ENCODE assay signal across 8 cellular contexts in the genomic region with DNA sequence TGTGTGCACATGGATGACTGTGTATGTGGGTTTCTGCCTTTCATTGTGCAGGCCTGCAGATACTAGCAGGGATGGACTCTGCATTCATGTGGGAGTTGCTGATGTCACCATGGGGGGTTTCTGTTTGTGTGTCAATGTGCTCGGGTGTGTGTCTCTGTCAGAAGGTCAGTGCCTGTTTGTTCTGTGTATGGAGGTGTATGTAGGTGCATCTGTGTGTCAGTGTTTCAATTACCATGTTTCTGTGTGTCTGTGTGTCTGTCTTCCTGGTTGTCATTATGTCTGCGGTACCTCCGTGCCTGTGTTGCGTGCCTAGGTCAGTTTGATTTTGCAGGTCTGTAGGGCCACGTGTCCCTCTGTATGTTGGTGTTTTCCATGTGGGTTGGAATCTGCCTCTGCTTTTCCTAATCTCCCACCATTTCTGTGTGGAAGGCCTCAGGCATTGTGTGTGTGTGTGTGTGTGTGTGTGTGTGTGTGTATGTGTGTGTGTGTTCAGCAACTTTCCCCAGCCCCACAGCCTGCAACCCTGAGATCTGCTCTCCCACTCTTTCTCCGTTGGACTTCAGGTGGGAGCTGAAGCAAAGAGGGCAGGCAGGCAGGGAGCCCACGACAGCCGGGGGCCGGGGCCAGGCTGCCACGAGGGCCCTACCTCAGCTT. TPM values are rescaled to one million over a fixed set of nuclear protein-coding genes. Genes with fewer than 3 reads are reported as not detected.
DNase-seq lines count a peak whose midpoint lies in the region; ATAC-seq and TF ChIP-seq lines count a peak whose summit lies in the region.

No MANE protein-coding gene starts in this region.

- H3K36me3 ChIP-seq in left ventricle myocardium inferior (no peaks in the 10 kb centered on the region), transverse colon (no peaks in the 10 kb centered on the region)

- no peak for TF ChIP-seq EP300 in transverse colon (IDR thresholded peaks at IDR 0.05; ENCODE audit: low read depth)

- no peak for ATAC-seq in Right ventricle myocardium superior (ENCODE audit: poor library complexity)
- ATAC-seq in HG02981 (IDR thresholded peaks at IDR 0.05; ENCODE audit: unreplicated experiment) = no peak
- no peak for ATAC-seq in HG02938 (IDR thresholded peaks at IDR 0.05; ENCODE audit: unreplicated experiment)

- TF ChIP-seq POLR2A in transverse colon (IDR thresholded peaks at IDR 0.05) = no peak

- H3K4me1 ChIP-seq in left ventricle myocardium inferior = peaks cover 77% of the 10 kb centered on the region
- peaks cover 53 to 77% (median 65%) of the 10 kb centered on the region in 4 donors for H3K4me1 ChIP-seq in transverse colon

- H3K9me3 ChIP-seq in left ventricle myocardium inferior (replicated peaks) (no peaks in the 10 kb centered on the region), transverse colon (no peaks in the 10 kb centered on the region)

- no peaks in the 10 kb centered on the region for H3K27me3 ChIP-seq in left ventricle myocardium inferior (ENCODE audit: low read depth)
- H3K27me3 ChIP-seq in transverse colon = no peaks in the 10 kb centered on the region

- H3K4me3 ChIP-seq in left ventricle myocardium inferior (peak overlapping the region; percentile 67), transverse colon (peak overlapping the region in 1 of 4 donors; percentile 55)

- H3K27ac ChIP-seq in left ventricle myocardium inferior (replicated peaks) = peak overlapping the region; percentile 94
- peak overlapping the region; percentile 86 to 98 (median 90) for H3K27ac ChIP-seq in transverse colon

- TF ChIP-seq CTCF in left ventricle myocardium inferior (IDR thresholded peaks at IDR 0.05; ENCODE audit: borderline replicate concordance) (no peak), transverse colon (IDR thresholded peaks at IDR 0.05) (no peak)

- DNase-seq in left ventricle myocardium inferior (no peak), Right ventricle myocardium superior (no peak), left kidney (ENCODE audit: low read depth, low spot score) (peak; percentile 63), transverse colon (no peak), medulla oblongata (ENCODE audit: extremely low spot score) (no peak)
- DNase-seq in activated CD8-positive, alpha-beta memory T cell treated with anti-CD3 and anti-CD28 coated beads, Interleukin-2, amount 50 U/mL, for 48 hours = peak; percentile 63

- intact Hi-C loops in left ventricle myocardium inferior (cut with micrococcal nuclease) (no loop called here), Right ventricle myocardium superior (cut with DNase I) (no loop called here), transverse colon (cut with DNase I; ENCODE audit: low total_unique reads) (no loop called here)

- WGBS in transverse colon (ENCODE audit: low coverage in 1 of 2), 2 donors = 37% methylated on average over 10 of the region's 10 CpGs; no CpG with 5 or more reads in 1 of the 2 donors

- in situ Hi-C loops in transverse colon (cut with MboI; ENCODE audit: low pct_ligation_motif_present in 1 of 4, low pct_unique_long_range_greater_than_20kb in 1 of 4, low sequenced_read_pairs in 3 of 4) = no loop called here

RNA-seq across cellular contexts. Expression of gene WASF2, which starts 36.7 kb away (rescaled TPM):
- 51.2 TPM for total RNA-seq in left ventricle myocardium inferior
- 49.3 TPM for total RNA-seq in Right ventricle myocardium superior
- total RNA-seq in transverse colon = 100 to 1,000 TPM in 1 of 4 donors, 10 to 100 TPM in 3; 34.6 to 114 (median 60.9) TPM

Comparison
In these comparisons a context has a peak if more than half of its experiments do, and no peak if none do; other contexts are left out.
1. DNase-seq: peak in activated CD8-positive, alpha-beta memory T cell treated with anti-CD3 and anti-CD28 coated beads, Interleukin-2, amount 50 U/mL, for 48 hours (single experiment) and left kidney (single experiment); none in left ventricle myocardium inferior (single experiment), Right ventricle myocardium superior (single experiment), transverse colon (single experiment) and medulla oblongata (single experiment).